Comparison of ENCODE assay signal across 21 cellular contexts in genomic region chr12:63317880-63318279, GRCh38.
"Had no signal": no experiment of that assay in that cellular context is flagged by ENCODE, and none has a peak within 500 bp of the region (broad histone marks: within the 10 kb centered on the region; RNA-seq: fewer than 3 reads in every experiment).

No MANE protein-coding gene starts in this region.

- H3K27ac ChIP-seq: colonic mucosa, epithelial cell of prostate, esophagus squamous epithelium, gastrocnemius medialis, heart right ventricle, left lung, lower lobe of right lung had no signal

- H3K27me3 ChIP-seq: colonic mucosa, esophagus squamous epithelium, gastrocnemius medialis, heart right ventricle, left lung had no signal

- H3K4me3 ChIP-seq: colonic mucosa, esophagus squamous epithelium, gastrocnemius medialis, heart right ventricle, left lung, lower lobe of right lung, mucosa of descending colon had no signal

- H3K36me3 ChIP-seq: colonic mucosa, esophagus squamous epithelium, gastrocnemius medialis, heart right ventricle, left lung, lower lobe of right lung had no signal

- H3K4me1 ChIP-seq: colonic mucosa, gastrocnemius medialis, heart right ventricle, left lung, lower lobe of right lung had no signal

- DNase-seq: colonic mucosa; cortex of kidney; effector CD8-positive, alpha-beta T cell; effector memory CD8-positive, alpha-beta T cell; endodermal cell; erythroblast; esophagus squamous epithelium; foreskin fibroblast; foreskin melanocyte; gastrocnemius medialis; glutamatergic neuron; head of caudate nucleus; heart right ventricle; hippocampal formation; left cardiac atrium; left lung; left ventricle myocardium superior; lower lobe of right lung; mesenchymal stem cell; mucosa of descending colon had no signal

- H3K9me3 ChIP-seq: colonic mucosa, gastrocnemius medialis, lower lobe of right lung, mucosa of descending colon had no signal
